Comparison of ENCODE assay signal across 1 cellular context in genomic region chr14:80213602-80214001, GRCh38.
TF ChIP-seq lines count a peak whose summit lies in the region.

No MANE protein-coding gene starts in this region.

TF ChIP-seq in HCT116, 20 proteins besides CTCF, POLR2A, EP300 and RAD21 (continued from another document):
- no peak for TF ChIP-seq REST (IDR thresholded peaks at IDR 0.05; ENCODE audit: low read depth)
